In genomic region chr9:15485836-15486678, GRCh38 we compare ENCODE assay signal across 9 cellular contexts. TPM values are rescaled to one million over a fixed set of nuclear protein-coding genes. Genes with fewer than 3 reads are reported as not detected.
DNase-seq lines count a peak whose midpoint lies in the region; ATAC-seq, FAIRE-seq and TF ChIP-seq lines count a peak whose summit lies in the region.
"Had no signal": no experiment of that assay in that cellular context is flagged by ENCODE, and none has a peak within 500 bp of the region (broad histone marks: within the 10 kb centered on the region; RNA-seq: fewer than 3 reads in every experiment).

No MANE protein-coding gene starts in this region.

- peak in 4 of 5 donors; percentile 14 to 27 (median 20) for DNase-seq in CD4-positive, alpha-beta memory T cell
- peak; percentile 24 for DNase-seq in KBM-7
- DNase-seq in amniotic stem cell (lab: John Stamatoyannopoulos, UW), result peak; percentile 18
- no peak for DNase-seq in NCI-H345 (lab: John Stamatoyannopoulos, UW)
- DNase-seq in GM12892 (ENCODE audit: insufficient read length), result no peak

- peaks cover 28 to 48% (median 34%) of the 10 kb centered on the region in 4 donors for H3K4me1 Mint-ChIP-seq in CD4-positive, alpha-beta memory T cell

- WGBS in liver, result 76% methylated on average over 2 of the region's 2 CpGs

- H3K4me1 ChIP-seq in CD4-positive, alpha-beta memory T cell (ENCODE audit: insufficient read depth, low read length), result peaks cover 17% of the 10 kb centered on the region
- H3K4me1 ChIP-seq in liver (ENCODE audit: control insufficient read depth in 4 of 4, insufficient read depth in 4 of 4, low read length in 3 of 4), result no peaks in the 10 kb centered on the region

- H3K27me3 ChIP-seq in CD4-positive, alpha-beta memory T cell (ENCODE audit: insufficient read depth, low read length), result no peaks in the 10 kb centered on the region
- no peaks in the 10 kb centered on the region for H3K27me3 ChIP-seq in liver (ENCODE audit: control insufficient read depth in 4 of 4, insufficient read depth in 4 of 4, low read length in 3 of 4)

- H3K36me3 Mint-ChIP-seq in CD4-positive, alpha-beta memory T cell, result peaks cover 28 to 56% of the 10 kb centered on the region in 2 donors

- no peak overlapping the region for H3K27ac ChIP-seq in CD4-positive, alpha-beta memory T cell (ENCODE audit: low read depth, low read length)
- no peak overlapping the region for H3K27ac ChIP-seq in liver (ENCODE audit: low read depth in 1 of 2, low read length in 2 of 2)

- no peaks in the 10 kb centered on the region for H3K27me3 Mint-ChIP-seq in CD4-positive, alpha-beta memory T cell
- H3K27me3 Mint-ChIP-seq: IgD-negative memory B cell had no signal

- ATAC-seq in HG03175 (IDR thresholded peaks at IDR 0.05; ENCODE audit: unreplicated experiment) (no peak), GM21529 (IDR thresholded peaks at IDR 0.05; ENCODE audit: unreplicated experiment) (no peak)

- H3K9ac ChIP-seq in liver (ENCODE audit: low read depth in 1 of 2, low read length in 2 of 2), result no peak overlapping the region

- H3K9me3 Mint-ChIP-seq in CD4-positive, alpha-beta memory T cell, result no peaks in the 10 kb centered on the region
- H3K9me3 Mint-ChIP-seq: IgD-negative memory B cell had no signal

- POLR2A ChIA-PET in CD4-positive, alpha-beta memory T cell (lab: Charles Lee; ENCODE audit: partially characterized antibody), result interaction anchor here (0.6 kb wide), 1 partner anchor 25 kb away, joined by 3 read pairs; no protein-coding TSS in a partner anchor

- no peaks in the 10 kb centered on the region for H3K9me3 ChIP-seq in CD4-positive, alpha-beta memory T cell (ENCODE audit: control insufficient read depth in 1 of 2, low read length in 2 of 2)
- no peaks in the 10 kb centered on the region for H3K9me3 ChIP-seq in liver (ENCODE audit: control insufficient read depth in 4 of 4, low read length in 3 of 4)

- TF ChIP-seq CTCF in liver (IDR thresholded peaks at IDR 0.05; ENCODE audit: low read depth, low read length, missing input control), result peak; percentile 24

- no peak overlapping the region for H3K4me3 ChIP-seq in CD4-positive, alpha-beta memory T cell (ENCODE audit: low read length in 2 of 2)
- no peak overlapping the region for H3K4me3 ChIP-seq in liver (ENCODE audit: low read depth in 1 of 3, low read length in 3 of 3)

- H3K27ac Mint-ChIP-seq in CD4-positive, alpha-beta memory T cell, result peak overlapping the region in 5 of 7 donors; percentile 16 to 57 (median 53)

- FAIRE-seq in GM12892 (lab: Jason Lieb, UNC), result no peak

- peaks cover 23% of the 10 kb centered on the region for H3K36me3 ChIP-seq in CD4-positive, alpha-beta memory T cell (ENCODE audit: insufficient read depth, low read length)
- H3K36me3 ChIP-seq in liver (ENCODE audit: control insufficient read depth in 4 of 4, insufficient read depth in 3 of 4, low read depth in 1 of 4, low read length in 3 of 4), result peaks cover 0 to 7% (median 3%) of the 10 kb centered on the region in 4 donors

- intact Hi-C loops in CD4-positive, alpha-beta memory T cell (cut with micrococcal nuclease), result loop anchor here (1.0 to 5.0 kb wide), 5 partner anchors 13 to 131 kb away; no protein-coding TSS in a partner anchor

- H3K4me3 Mint-ChIP-seq in CD4-positive, alpha-beta memory T cell, result no peak overlapping the region
- H3K4me3 Mint-ChIP-seq: IgD-negative memory B cell had no signal

- TF ChIP-seq RAD21 in liver (IDR thresholded peaks at IDR 0.05), result peak; percentile 52 to 63

- in situ Hi-C loops in KBM-7 (cut with MboI; ENCODE audit: low pct_unique_long_range_greater_than_20kb, low sequenced_read_pairs), result no loop called here

- CTCF ChIA-PET in CD4-positive, alpha-beta memory T cell (lab: Charles Lee; ENCODE audit: partially characterized antibody), result no interaction called here

- TF ChIP-seq POLR2A in GM12892 (IDR thresholded peaks at IDR 0.05; ENCODE audit: low read depth, low read length), result no peak

TF ChIP-seq in liver, 16 proteins besides CTCF, POLR2A, EP300 and RAD21:
- TF ChIP-seq RXRA (IDR thresholded peaks at IDR 0.05) (no peak), ZBTB33 (IDR thresholded peaks at IDR 0.05) (no peak), FOXA1 (IDR thresholded peaks at IDR 0.05) (no peak), NR2F2 (IDR thresholded peaks at IDR 0.05) (no peak), SP1 (IDR thresholded peaks at IDR 0.05) (no peak), YY1 (IDR thresholded peaks at IDR 0.05) (no peak), REST (IDR thresholded peaks at IDR 0.05) (no peak)

RNA-seq across cellular contexts. Expression of gene PSIP1, which starts 24.7 kb away (rescaled TPM):
- 100 to 1,000 TPM; 181 to 188 TPM for total RNA-seq in CD4-positive, alpha-beta memory T cell
- polyA plus RNA-seq in CD4-positive, alpha-beta memory T cell, result 100 to 1,000 TPM in 1 of 2 donors, 10 to 100 TPM in 1; 75.1 to 144 TPM
- 10 to 100 TPM; 13.4 to 22.7 TPM for total RNA-seq in liver
- polyA plus RNA-seq in liver, result 10 to 100 TPM in 1 of 2 donors, 1 to 10 TPM in 1; 9.2 to 13.1 TPM
- polyA plus RNA-seq in GM12892 (2012; ENCODE audit: missing spikeins), result 221 TPM

Comparison
In these comparisons a context has a peak if more than half of its experiments do, and no peak if none do; other contexts are left out.
1. DNase-seq: peak in CD4-positive, alpha-beta memory T cell (4 of 5), KBM-7 (single experiment) and amniotic stem cell (single experiment); none in NCI-H345 (single experiment) and GM12892 (single experiment).
2. RNA of gene PSIP1, which starts 24.7 kb away (total RNA-seq): 181 to 188 TPM in CD4-positive, alpha-beta memory T cell; 13.4 to 22.7 TPM in liver; every median in the first group is over 4 times any median in the second.